ENCODE assay signal across 13 cellular contexts in genomic region chr6:5082487-5083306, GRCh38. TPM values are rescaled to one million over a fixed set of nuclear protein-coding genes. Genes with fewer than 3 reads are reported as not detected.
A peak's percentile ranks its signal among the peaks of the same experiment; 100 is the strongest.
DNase-seq lines count a peak whose midpoint lies in the region; ATAC-seq, FAIRE-seq and TF ChIP-seq lines count a peak whose summit lies in the region.
"Had no signal": no experiment of that assay in that cellular context is flagged by ENCODE, and none has a peak within 500 bp of the region (broad histone marks: within the 10 kb centered on the region; RNA-seq: fewer than 3 reads in every experiment).

No MANE protein-coding gene starts in this region.

- peak overlapping the region in 3 of 5 experiments; percentile 4 to 66 (median 46) for H3K4me3 Mint-ChIP-seq in brain
- H3K4me3 Mint-ChIP-seq in CD4-positive, alpha-beta T cell: no peak overlapping the region

- CTCF ChIA-PET in CD4-positive, alpha-beta T cell (lab: Charles Lee): no interaction called here

- H3K4me3 ChIP-seq in lung (no peak overlapping the region), stomach (no peak overlapping the region)
- H3K4me3 ChIP-seq: SJCRH30 had no signal

- H3K36me3 Mint-ChIP-seq in brain: peaks cover 4% of the 10 kb centered on the region
- no peaks in the 10 kb centered on the region for H3K36me3 Mint-ChIP-seq in CD4-positive, alpha-beta T cell (ENCODE audit: low read depth)

- H3K27me3 ChIP-seq in lung (ENCODE audit: control insufficient read depth, insufficient read depth) (peaks cover 4% of the 10 kb centered on the region), stomach (peaks cover 0 to 45% (median 31%) of the 10 kb centered on the region in 3 donors)
- H3K27me3 ChIP-seq in CD4-positive, alpha-beta T cell (ENCODE audit: control insufficient read depth, insufficient read depth, low read length): peaks cover 52% of the 10 kb centered on the region
- H3K27me3 ChIP-seq: SJCRH30 had no signal

- H3K4me1 Mint-ChIP-seq in brain: peaks cover 8% of the 10 kb centered on the region
- H3K4me1 Mint-ChIP-seq in CD4-positive, alpha-beta T cell (ENCODE audit: low read depth): no peaks in the 10 kb centered on the region

- peak overlapping the region in 1 of 5 experiments; percentile 17 for H3K27ac Mint-ChIP-seq in brain
- H3K27ac Mint-ChIP-seq in CD4-positive, alpha-beta T cell: no peak overlapping the region

- no peak for TF ChIP-seq POLR2A in stomach (IDR thresholded peaks at IDR 0.05)

- intact Hi-C loops in CD4-positive, alpha-beta T cell (cut with DNase I, micrococcal nuclease): no loop called here
- intact Hi-C loops in stomach (cut with DNase I; ENCODE audit: low total_unique reads): no loop called here

- H3K9me3 Mint-ChIP-seq in brain: peaks cover 0 to 14% (median 4%) of the 10 kb centered on the region in 5 experiments
- H3K9me3 Mint-ChIP-seq in CD4-positive, alpha-beta T cell: no peaks in the 10 kb centered on the region

- DNase-seq in AML-193 (lab: John Stamatoyannopoulos, UW) (peak; percentile 38 to 46), HTR-8/SVneo (ENCODE audit: insufficient read length, low spot score) (peak; percentile 94), lung (ENCODE audit: low spot score) (no peak), stomach (no peak)
- DNase-seq in CD4-positive, alpha-beta T cell: no peak
- DNase-seq: DMS79 treated with DMSO at 0.1 percent for 48 hours, left ventricle myocardium superior, NCI-H1930, SJCRH30 had no signal

- H3K36me3 ChIP-seq in lung (ENCODE audit: control insufficient read depth in 2 of 2, insufficient read depth in 2 of 2, low read length in 2 of 2): no peaks in the 10 kb centered on the region
- no peaks in the 10 kb centered on the region for H3K36me3 ChIP-seq in stomach
- H3K36me3 ChIP-seq: SJCRH30 had no signal

- peaks cover 45% of the 10 kb centered on the region for H3K27me3 Mint-ChIP-seq in brain
- peaks cover 45% of the 10 kb centered on the region for H3K27me3 Mint-ChIP-seq in CD4-positive, alpha-beta T cell

- POLR2A ChIA-PET in CD4-positive, alpha-beta T cell (lab: Charles Lee): no interaction called here

- peaks cover 0 to 13% of the 10 kb centered on the region in 2 donors for H3K4me1 ChIP-seq in lung (ENCODE audit: control insufficient read depth in 2 of 2, insufficient read depth in 2 of 2, low read length in 2 of 2)
- peaks cover 16 to 31% (median 29%) of the 10 kb centered on the region in 4 donors for H3K4me1 ChIP-seq in stomach
- H3K4me1 ChIP-seq: SJCRH30 had no signal

- H3K27ac ChIP-seq in lung (ENCODE audit: low read depth in 1 of 2, low read length in 1 of 2) (peak overlapping the region in 1 of 2 donors; percentile 13), stomach (no peak overlapping the region)
- no peak overlapping the region for H3K27ac ChIP-seq in CD4-positive, alpha-beta T cell (ENCODE audit: low read depth, low read length)
- H3K27ac ChIP-seq: SJCRH30 had no signal

- WGBS in lung, 2 donors: 77% methylated on average over 12 of the region's 12 CpGs
- 66 to 80% (median 71%) methylated on average over 12 of the region's 12 CpGs for WGBS in stomach, 5 donors

- TF ChIP-seq CTCF in brain (conservative IDR thresholded peaks at IDR 0.05) (no peak), lung (IDR thresholded peaks at IDR 0.05; ENCODE audit: control extremely low read depth, extremely low read depth) (no peak), stomach (IDR thresholded peaks at IDR 0.05) (no peak)
- no peak for TF ChIP-seq CTCF in CD4-positive, alpha-beta T cell (IDR thresholded peaks at IDR 0.05)

- peak; percentile 93 for FAIRE-seq in HTR-8/SVneo (lab: Jason Lieb, UNC)
- FAIRE-seq: colon had no signal

- H3K9me3 ChIP-seq in lung (ENCODE audit: control insufficient read depth in 2 of 2, insufficient read depth in 1 of 2, low read length in 1 of 2) (peaks cover 0 to 2% of the 10 kb centered on the region in 2 donors), stomach (no peaks in the 10 kb centered on the region)
- no peaks in the 10 kb centered on the region for H3K9me3 ChIP-seq in CD4-positive, alpha-beta T cell (ENCODE audit: control insufficient read depth, low read length)
- H3K9me3 ChIP-seq: SJCRH30 had no signal

- no peak for TF ChIP-seq EP300 in stomach (IDR thresholded peaks at IDR 0.05)

- ATAC-seq in lung (ENCODE audit: insufficient read depth, low FRiP score) (peak; percentile 32), HG03039 (IDR thresholded peaks at IDR 0.05; ENCODE audit: unreplicated experiment) (no peak), GM19463 (IDR thresholded peaks at IDR 0.05; ENCODE audit: unreplicated experiment) (no peak)
- no peak for ATAC-seq in CD4-positive, alpha-beta T cell (ENCODE audit: poor library complexity)
- ATAC-seq: left ventricle myocardium superior had no signal

RNA-seq across cellular contexts. Expression of gene PPP1R3G, which starts 2.4 kb away (rescaled TPM):
- polyA plus RNA-seq in brain (ENCODE audit: insufficient read depth, low read depth, low replicate concordance): 1.1 TPM
- 1 to 10 TPM in 1 of 2 donors, under 1 TPM in 1; 0.58 to 1.5 TPM for total RNA-seq in lung
- under 1 TPM; 0.10 to 0.29 TPM for polyA plus RNA-seq in lung
- not detected for total RNA-seq in CD4-positive, alpha-beta T cell
- 1 to 10 TPM in 1 of 5 donors, under 1 TPM in 2, not detected in 2; 0.29 to 1.3 (median 0.45) TPM for total RNA-seq in stomach
- under 1 TPM; 0.12 to 0.78 (median 0.76) TPM for polyA plus RNA-seq in stomach

Comparison
In these comparisons a context has a peak if more than half of its experiments do, and no peak if none do; other contexts are left out.
1. DNase-seq: peak in AML-193 (2 of 2) and HTR-8/SVneo (single experiment); none in lung (single experiment), CD4-positive, alpha-beta T cell (0 of 10) and stomach (single experiment).